ENCODE assay signal across 12 cellular contexts in genomic region chr5:6158974-6159863, GRCh38.
DNase-seq lines count a peak whose midpoint lies in the region; ATAC-seq and TF ChIP-seq lines count a peak whose summit lies in the region.
"Had no signal": no experiment of that assay in that cellular context is flagged by ENCODE, and none has a peak within 500 bp of the region (broad histone marks: within the 10 kb centered on the region; RNA-seq: fewer than 3 reads in every experiment).

No MANE protein-coding gene starts in this region.

- peak; percentile 8 for DNase-seq in A172 (ENCODE audit: low spot score)
- peak; percentile 15 for DNase-seq in HS-27A (ENCODE audit: low read depth)
- DNase-seq in SW 1271 (lab: John Stamatoyannopoulos, UW) = peak; percentile 52 to 58
- peak; percentile 76 for DNase-seq in fibroblast of villous mesenchyme (ENCODE audit: low read depth)
- DNase-seq in activated CD8-positive, alpha-beta T cell treated with anti-CD3 and anti-CD28 coated beads, Interleukin-2, amount 10 ng/mL, durations not matched to agents 7 days and 5 days = no peak
- no peak for DNase-seq in stimulated activated naive CD4-positive, alpha-beta T cell treated with Interleukin-2 at 50 U/mL for 16 hours (lab: John Stamatoyannopoulos, UW)
- DNase-seq in pons (ENCODE audit: low spot score) = no peak
- DNase-seq: activated CD8-positive, alpha-beta memory T cell treated with anti-CD3 and anti-CD28 coated beads, Interleukin-2, amount 50 U/mL, for 48 hours; left ventricle myocardium inferior; thyroid gland had no signal

- CTCF ChIA-PET in activated CD8-positive, alpha-beta T cell treated with anti-CD3 and anti-CD28 coated beads, Interleukin-2, amount 10 ng/mL, durations not matched to agents 7 days and 5 days (lab: Charles Lee) = no interaction called here

- no peaks in the 10 kb centered on the region for H3K27me3 Mint-ChIP-seq in activated CD8-positive, alpha-beta T cell treated with anti-CD3 and anti-CD28 coated beads, Interleukin-2, amount 10 ng/mL, durations not matched to agents 7 days and 5 days (ENCODE audit: low read depth)

- H3K9me3 Mint-ChIP-seq in activated CD8-positive, alpha-beta T cell treated with anti-CD3 and anti-CD28 coated beads, Interleukin-2, amount 10 ng/mL, durations not matched to agents 7 days and 5 days (ENCODE audit: insufficient read depth) = no peaks in the 10 kb centered on the region

- H3K4me1 Mint-ChIP-seq in activated CD8-positive, alpha-beta T cell treated with anti-CD3 and anti-CD28 coated beads, Interleukin-2, amount 10 ng/mL, durations not matched to agents 7 days and 5 days (ENCODE audit: low read depth) = no peaks in the 10 kb centered on the region

- no peak overlapping the region for H3K4me3 ChIP-seq in fibroblast of villous mesenchyme (ENCODE audit: low read depth, low read length)
- H3K4me3 ChIP-seq: BLaER1 treated with 17β-estradiol and CSF1 and Interleukin-3, amounts not matched to agents 10 nM and 100 nM; left ventricle myocardium inferior; thyroid gland had no signal

- TF ChIP-seq CTCF in fibroblast of villous mesenchyme (IDR thresholded peaks at IDR 0.05; ENCODE audit: insufficient read depth, low read depth, low read length) = no peak

- no peak overlapping the region for H3K4me3 Mint-ChIP-seq in activated CD8-positive, alpha-beta T cell treated with anti-CD3 and anti-CD28 coated beads, Interleukin-2, amount 10 ng/mL, durations not matched to agents 7 days and 5 days

- POLR2A ChIA-PET in activated CD8-positive, alpha-beta T cell treated with anti-CD3 and anti-CD28 coated beads, Interleukin-2, amount 10 ng/mL, durations not matched to agents 7 days and 5 days (lab: Charles Lee) = no interaction called here

- no peak overlapping the region for H3K27ac Mint-ChIP-seq in activated CD8-positive, alpha-beta T cell treated with anti-CD3 and anti-CD28 coated beads, Interleukin-2, amount 10 ng/mL, durations not matched to agents 7 days and 5 days

- no peak for ATAC-seq in activated CD8-positive, alpha-beta T cell treated with anti-CD3 and anti-CD28 coated beads, Interleukin-2, amount 10 ng/mL, durations not matched to agents 7 days and 5 days
- ATAC-seq in GM18861 (IDR thresholded peaks at IDR 0.05; ENCODE audit: unreplicated experiment) = no peak

- H3K36me3 Mint-ChIP-seq in activated CD8-positive, alpha-beta T cell treated with anti-CD3 and anti-CD28 coated beads, Interleukin-2, amount 10 ng/mL, durations not matched to agents 7 days and 5 days (ENCODE audit: low read depth) = no peaks in the 10 kb centered on the region

Comparison
In these comparisons a context has a peak if more than half of its experiments do, and no peak if none do; other contexts are left out.
1. DNase-seq: peak in A172 (single experiment), HS-27A (single experiment), SW 1271 (2 of 2) and fibroblast of villous mesenchyme (single experiment); none in activated CD8-positive, alpha-beta T cell treated with anti-CD3 and anti-CD28 coated beads, Interleukin-2, amount 10 ng/mL, durations not matched to agents 7 days and 5 days (single experiment), stimulated activated naive CD4-positive, alpha-beta T cell treated with Interleukin-2 at 50 U/mL for 16 hours (single experiment) and pons (single experiment).